ENCODE assay signal across 1 cellular context in genomic region chr14:60166144-60166543, GRCh38.
TF ChIP-seq lines count a peak whose summit lies in the region.

No MANE protein-coding gene starts in this region.

TF ChIP-seq in GM23338, 12 proteins besides CTCF, POLR2A, EP300 and RAD21 (continued from another document):
- TF ChIP-seq ZNF462 (CRISPR knock-in tag; IDR thresholded peaks at IDR 0.05) = no peak
- TF ChIP-seq EZH2phosphoT487 (IDR thresholded peaks at IDR 0.05; ENCODE audit: unreplicated experiment) = no peak
- no peak for TF ChIP-seq CREB1 (CRISPR knock-in tag; IDR thresholded peaks at IDR 0.05; ENCODE audit: low read depth)
- no peak for TF ChIP-seq POLR2AphosphoS5 (IDR thresholded peaks at IDR 0.05; ENCODE audit: low read depth)
- no peak for TF ChIP-seq ZNF114 (CRISPR knock-in tag; IDR thresholded peaks at IDR 0.05)
- no peak for TF ChIP-seq EZH2 (IDR thresholded peaks at IDR 0.05; ENCODE audit: low read depth, unreplicated experiment)
- TF ChIP-seq NANOG (IDR thresholded peaks at IDR 0.05; ENCODE audit: borderline replicate concordance) = no peak
- no peak for TF ChIP-seq ETS1 (IDR thresholded peaks at IDR 0.05)
- no peak for TF ChIP-seq ZNF331 (CRISPR knock-in tag; IDR thresholded peaks at IDR 0.05; ENCODE audit: low read depth)
- TF ChIP-seq STAT1 (IDR thresholded peaks at IDR 0.05; ENCODE audit: unreplicated experiment) = no peak
- TF ChIP-seq JUNB (IDR thresholded peaks at IDR 0.05; ENCODE audit: unreplicated experiment) = no peak
